ENCODE assay signal across 18 cellular contexts in the genomic region with DNA sequence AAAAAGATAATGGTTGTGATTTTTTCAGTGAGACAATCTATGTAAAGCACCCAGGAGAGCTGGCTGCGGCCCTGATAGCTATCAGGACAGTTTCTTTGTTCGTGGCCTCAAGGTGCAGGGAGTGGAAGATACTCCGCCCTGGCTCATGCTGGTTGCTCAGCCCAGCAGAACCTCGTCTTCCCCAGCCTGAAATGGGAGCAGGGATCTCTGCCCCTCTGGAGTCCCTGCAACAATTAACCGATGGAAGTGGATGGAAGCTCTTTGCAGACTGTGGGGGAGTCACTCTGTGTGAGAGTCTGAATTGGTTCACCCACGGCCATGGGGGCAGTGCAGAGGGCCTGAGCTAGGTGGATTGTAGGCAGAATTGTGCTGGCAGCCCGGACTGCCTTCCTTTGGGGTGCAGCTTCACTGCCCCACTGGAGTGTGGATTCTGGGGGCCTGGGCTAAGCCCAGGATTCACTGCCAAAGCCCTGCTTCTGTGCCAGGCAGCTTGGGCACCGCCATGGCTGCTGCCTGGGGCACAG. TPM values are rescaled to one million over a fixed set of nuclear protein-coding genes. Genes with fewer than 3 reads are reported as not detected.
DNase-seq lines count a peak whose midpoint lies in the region; ATAC-seq and TF ChIP-seq lines count a peak whose summit lies in the region.
"Had no signal": no experiment of that assay in that cellular context is flagged by ENCODE, and none has a peak within 500 bp of the region (broad histone marks: within the 10 kb centered on the region; RNA-seq: fewer than 3 reads in every experiment).

No MANE protein-coding gene starts in this region.

- intact Hi-C loops in dorsolateral prefrontal cortex (cut with DNase I), result loop anchor here in 1 of 2 donors (5.0 kb wide), 1 partner anchor 42 kb away; no protein-coding TSS in a partner anchor
- intact Hi-C loops in psoas muscle (cut with DNase I), result no loop called here

- 72 to 87% (median 77%) methylated on average over 8 of the region's 8 CpGs for WGBS in psoas muscle, 3 donors

- peaks cover 33% of the 10 kb centered on the region for H3K27me3 Mint-ChIP-seq in nephron (ENCODE audit: low read depth)
- peaks cover 84% of the 10 kb centered on the region for H3K27me3 Mint-ChIP-seq in stimulated activated memory B cell treated with anti-CD40 and anti-IgM and Interleukin-4, amounts not matched to agents 10 μg/mL and 1 μg/mL and 100 μg/mL, for 72 hours

- TF ChIP-seq CTCF in dorsolateral prefrontal cortex (IDR thresholded peaks at IDR 0.05 in 54 of 56, conservative IDR thresholded peaks at IDR 0.05 in 2 of 56; ENCODE audit: low read depth in 1 of 56, partially characterized antibody in 56 of 56) (no peak), nephron (IDR thresholded peaks at IDR 0.05; ENCODE audit: unreplicated experiment in 3 of 3) (no peak), psoas muscle (IDR thresholded peaks at IDR 0.05) (no peak)

- H3K27ac Mint-ChIP-seq in nephron, result peak overlapping the region; percentile 75 to 91 (median 84)
- H3K27ac Mint-ChIP-seq in stimulated activated memory B cell treated with anti-CD40 and anti-IgM and Interleukin-4, amounts not matched to agents 10 μg/mL and 1 μg/mL and 100 μg/mL, for 72 hours, result no peak overlapping the region
- H3K27ac Mint-ChIP-seq: activated naive CD4-positive, alpha-beta T cell treated with anti-CD3 and anti-CD28 coated beads, Interleukin-2, amount 50 U/mL, for 24 hours; T-helper 2 cell treated with Interferon-gamma antibody and Interleukin-4, amounts not matched to agents 5 μg/mL and 100 μg/mL, for 36 hours had no signal

- peak; percentile 7 for DNase-seq in OCI-M1 (lab: John Stamatoyannopoulos, UW)
- no peak for DNase-seq in dorsolateral prefrontal cortex
- no peak for DNase-seq in psoas muscle
- no peak for DNase-seq in kidney glomerular epithelial cell (lab: John Stamatoyannopoulos, UW)
- DNase-seq: aorta; DND-41; effector CD8-positive, alpha-beta T cell; NCI-H1105 treated with DMSO at 0.1 percent for 48 hours; NCI-H524; right lobe of liver; SK-N-SH had no signal

- no peaks in the 10 kb centered on the region for H3K4me1 ChIP-seq in psoas muscle

- peaks cover 5% of the 10 kb centered on the region for H3K36me3 Mint-ChIP-seq in nephron (ENCODE audit: low read depth)
- no peaks in the 10 kb centered on the region for H3K36me3 Mint-ChIP-seq in stimulated activated memory B cell treated with anti-CD40 and anti-IgM and Interleukin-4, amounts not matched to agents 10 μg/mL and 1 μg/mL and 100 μg/mL, for 72 hours
- H3K36me3 Mint-ChIP-seq: activated naive CD4-positive, alpha-beta T cell treated with anti-CD3 and anti-CD28 coated beads, Interleukin-2, amount 50 U/mL, for 24 hours had no signal

- H3K9me3 Mint-ChIP-seq in nephron, result no peaks in the 10 kb centered on the region
- no peaks in the 10 kb centered on the region for H3K9me3 Mint-ChIP-seq in stimulated activated memory B cell treated with anti-CD40 and anti-IgM and Interleukin-4, amounts not matched to agents 10 μg/mL and 1 μg/mL and 100 μg/mL, for 72 hours
- H3K9me3 Mint-ChIP-seq: activated naive CD4-positive, alpha-beta T cell treated with anti-CD3 and anti-CD28 coated beads, Interleukin-2, amount 50 U/mL, for 24 hours; T-helper 2 cell treated with Interferon-gamma antibody and Interleukin-4, amounts not matched to agents 5 μg/mL and 100 μg/mL, for 36 hours had no signal

- H3K4me1 Mint-ChIP-seq in nephron, result peaks cover 48% of the 10 kb centered on the region
- H3K4me1 Mint-ChIP-seq in stimulated activated memory B cell treated with anti-CD40 and anti-IgM and Interleukin-4, amounts not matched to agents 10 μg/mL and 1 μg/mL and 100 μg/mL, for 72 hours, result peaks cover 20% of the 10 kb centered on the region

- H3K9me3 ChIP-seq in psoas muscle, result no peaks in the 10 kb centered on the region
- H3K9me3 ChIP-seq: right lobe of liver, SK-N-SH had no signal

- H3K27ac ChIP-seq in dorsolateral prefrontal cortex (peak overlapping the region in 52 of 59 donors; percentile 7 to 93 (median 64)), temporal lobe (ENCODE audit: low read depth, low read length) (peak overlapping the region; percentile 33), psoas muscle (no peak overlapping the region)
- H3K27ac ChIP-seq: right lobe of liver, RWPE1 had no signal

- peak overlapping the region; percentile 69 to 86 (median 77) for H3K4me3 Mint-ChIP-seq in nephron
- H3K4me3 Mint-ChIP-seq in stimulated activated memory B cell treated with anti-CD40 and anti-IgM and Interleukin-4, amounts not matched to agents 10 μg/mL and 1 μg/mL and 100 μg/mL, for 72 hours, result no peak overlapping the region
- H3K4me3 Mint-ChIP-seq: activated naive CD4-positive, alpha-beta T cell treated with anti-CD3 and anti-CD28 coated beads, Interleukin-2, amount 50 U/mL, for 24 hours; T-helper 2 cell treated with Interferon-gamma antibody and Interleukin-4, amounts not matched to agents 5 μg/mL and 100 μg/mL, for 36 hours had no signal

- no peak for ATAC-seq in psoas muscle
- ATAC-seq in stimulated activated memory B cell treated with anti-CD40 and anti-IgM and Interleukin-4, amounts not matched to agents 10 μg/mL and 1 μg/mL and 100 μg/mL, for 72 hours, result no peak
- ATAC-seq: activated CD4-positive, CD25-positive, alpha-beta regulatory T cell treated with anti-CD3 and anti-CD28 coated beads, Interleukin-2, amount 50 U/mL, for 24 hours; right lobe of liver had no signal

- H3K27me3 ChIP-seq in dorsolateral prefrontal cortex, result peaks cover 0 to 31% (median 7%) of the 10 kb centered on the region in 45 donors
- peaks cover 0 to 52% (median 15%) of the 10 kb centered on the region in 3 donors for H3K27me3 ChIP-seq in psoas muscle (ENCODE audit: insufficient read depth in 3 of 3, low read length in 2 of 3)

- H3K4me3 ChIP-seq in dorsolateral prefrontal cortex (peak overlapping the region in 25 of 59 donors; percentile 0 to 85 (median 76)), psoas muscle (no peak overlapping the region)
- H3K4me3 ChIP-seq: right lobe of liver had no signal

- H3K36me3 ChIP-seq in psoas muscle (ENCODE audit: insufficient read depth in 1 of 2, low read depth in 1 of 2), result no peaks in the 10 kb centered on the region
- H3K36me3 ChIP-seq: right lobe of liver had no signal

RNA-seq across cellular contexts. Expression of gene AIF1L, which starts 2.8 kb away (rescaled TPM):
- total RNA-seq in dorsolateral prefrontal cortex (100 to 1,000 TPM in 30 of 120 experiments, 10 to 100 TPM in 90; 23.4 to 303 (median 71.6) TPM), temporal lobe (14.0 TPM), psoas muscle (10 to 100 TPM in 3 of 4 donors, 1 to 10 TPM in 1; 3.7 to 12.2 (median 11.7) TPM)
- polyA plus RNA-seq in psoas muscle, result 10 to 100 TPM in 2 of 3 donors, 1 to 10 TPM in 1; 6.3 to 11.0 (median 10.2) TPM

RNA-seq across cellular contexts. Expression of gene NUP214, which starts 26.2 kb away (rescaled TPM):
- total RNA-seq in dorsolateral prefrontal cortex, result 10 to 100 TPM; 37.9 to 85.0 (median 52.8) TPM
- total RNA-seq in temporal lobe, result 14.8 TPM
- 10 to 100 TPM; 20.1 to 28.1 (median 23.4) TPM for total RNA-seq in psoas muscle
- 10 to 100 TPM; 11.8 to 14.2 (median 14.1) TPM for polyA plus RNA-seq in psoas muscle
